ENCODE assay signal across 1 cellular context in genomic region chr16:58127033-58127556, GRCh38.
TF ChIP-seq lines count a peak whose summit lies in the region.

No MANE protein-coding gene starts in this region.

TF ChIP-seq in WTC11, 78 proteins besides CTCF, POLR2A, EP300 and RAD21 (continued from another document):
- TF ChIP-seq ATF3 (CRISPR knock-in tag; conservative IDR thresholded peaks at IDR 0.05): no peak
- no peak for TF ChIP-seq MLX (CRISPR knock-in tag; IDR thresholded peaks at IDR 0.05)
- TF ChIP-seq EMX1 (CRISPR knock-in tag; IDR thresholded peaks at IDR 0.05): no peak
- TF ChIP-seq ZNF263 (CRISPR knock-in tag; IDR thresholded peaks at IDR 0.05; ENCODE audit: low read depth): no peak
- TF ChIP-seq ZNF396 (CRISPR knock-in tag; IDR thresholded peaks at IDR 0.05; ENCODE audit: borderline replicate concordance): no peak
